Comparison of ENCODE assay signal across 13 cellular contexts in genomic region chr1:51666463-51666862, GRCh38. TPM values are rescaled to one million over a fixed set of nuclear protein-coding genes. Genes with fewer than 3 reads are reported as not detected.
DNase-seq lines count a peak whose midpoint lies in the region; ATAC-seq and TF ChIP-seq lines count a peak whose summit lies in the region.
"Had no signal": no experiment of that assay in that cellular context is flagged by ENCODE, and none has a peak within 500 bp of the region (broad histone marks: within the 10 kb centered on the region; RNA-seq: fewer than 3 reads in every experiment).

No MANE protein-coding gene starts in this region.

- TF ChIP-seq CTCF in epithelial cell of esophagus (IDR thresholded peaks at IDR 0.05; ENCODE audit: insufficient read depth, low read depth, low read length, missing control alignments) (no peak), mesothelial cell of epicardium (IDR thresholded peaks at IDR 0.05; ENCODE audit: unreplicated experiment) (no peak), upper lobe of right lung (IDR thresholded peaks at IDR 0.05) (no peak), WTC11 (IDR thresholded peaks at IDR 0.05) (no peak)

- H3K27me3 Mint-ChIP-seq in mesothelial cell of epicardium (ENCODE audit: low read depth) (no peaks in the 10 kb centered on the region), WTC11 (ENCODE audit: low read depth) (no peaks in the 10 kb centered on the region; the same call in 1 of the 2 replicates)
- H3K27me3 Mint-ChIP-seq: brain; stimulated activated naive CD8-positive, alpha-beta T cell treated with anti-CD3 and anti-CD28 coated beads, Interleukin-15, amount 100 ng/mL, for 72 hours; T-cell had no signal

- H3K27ac Mint-ChIP-seq in mesothelial cell of epicardium (peak overlapping the region; percentile 35), WTC11 (no peak overlapping the region)
- H3K27ac Mint-ChIP-seq: activated T-helper 2 cell treated with anti-CD3 and anti-CD28 coated beads, Interferon-gamma antibody, Interleukin-2, Interleukin-4, amounts not matched to agents 10 μg/mL and 5 μg/mL and 100 μg/mL, durations not matched to agents 14 hours and 24 hours and 36 hours; brain; stimulated activated naive CD8-positive, alpha-beta T cell treated with anti-CD3 and anti-CD28 coated beads, Interleukin-15, amount 100 ng/mL, for 72 hours; T-cell had no signal

- H3K36me3 Mint-ChIP-seq in mesothelial cell of epicardium, result peaks cover 1% of the 10 kb centered on the region
- H3K36me3 Mint-ChIP-seq in WTC11, result no peaks in the 10 kb centered on the region

- H3K4me3 Mint-ChIP-seq in mesothelial cell of epicardium (no peak overlapping the region), WTC11 (no peak overlapping the region)
- H3K4me3 Mint-ChIP-seq: brain; stimulated activated naive CD8-positive, alpha-beta T cell treated with anti-CD3 and anti-CD28 coated beads, Interleukin-15, amount 100 ng/mL, for 72 hours; T-cell had no signal

- DNase-seq in LHCN-M2 (ENCODE audit: low read depth) (peak; percentile 66), epithelial cell of esophagus (ENCODE audit: low read depth) (peak; percentile 36), mesothelial cell of epicardium (ENCODE audit: low spot score in 2 of 2, unreplicated experiment in 2 of 2) (no peak), upper lobe of right lung (no peak), WTC11 (ENCODE audit: low spot score) (no peak), DMS79 (lab: John Stamatoyannopoulos, UW) (no peak)
- no peak for DNase-seq in effector memory CD4-positive, alpha-beta T cell
- DNase-seq: activated CD4-positive, alpha-beta T cell treated with anti-CD3 and anti-CD28 coated beads, Interleukin-2, amount 50 U/mL, for 4 hours; NCI-H2029; stimulated activated naive CD8-positive, alpha-beta T cell treated with anti-CD3 and anti-CD28 coated beads, Interleukin-15, amount 100 ng/mL, for 72 hours had no signal

- H3K4me1 Mint-ChIP-seq in mesothelial cell of epicardium (peaks cover 28% of the 10 kb centered on the region), WTC11 (peaks cover 13% of the 10 kb centered on the region)
- H3K4me1 Mint-ChIP-seq: stimulated activated naive CD8-positive, alpha-beta T cell treated with anti-CD3 and anti-CD28 coated beads, Interleukin-15, amount 100 ng/mL, for 72 hours had no signal

- H3K9me3 Mint-ChIP-seq in mesothelial cell of epicardium (no peaks in the 10 kb centered on the region), WTC11 (no peaks in the 10 kb centered on the region)
- H3K9me3 Mint-ChIP-seq: activated T-helper 2 cell treated with anti-CD3 and anti-CD28 coated beads, Interferon-gamma antibody, Interleukin-2, Interleukin-4, amounts not matched to agents 10 μg/mL and 5 μg/mL and 100 μg/mL, durations not matched to agents 14 hours and 24 hours and 36 hours; brain; stimulated activated naive CD8-positive, alpha-beta T cell treated with anti-CD3 and anti-CD28 coated beads, Interleukin-15, amount 100 ng/mL, for 72 hours; T-cell had no signal

- intact Hi-C loops in upper lobe of right lung (cut with DNase I), result no loop called here

- H3K36me3 ChIP-seq in upper lobe of right lung, result no peaks in the 10 kb centered on the region
- no peaks in the 10 kb centered on the region for H3K36me3 ChIP-seq in effector memory CD4-positive, alpha-beta T cell (ENCODE audit: control insufficient read depth, insufficient read depth, low read length)

- CTCF ChIA-PET in WTC11 (lab: Charles Lee), result no interaction called here

- ATAC-seq in upper lobe of right lung, result peak; percentile 76
- no peak for ATAC-seq in WTC11
- ATAC-seq: stimulated activated naive CD8-positive, alpha-beta T cell treated with anti-CD3 and anti-CD28 coated beads, Interleukin-15, amount 100 ng/mL, for 72 hours; T-cell had no signal

- H3K9me3 ChIP-seq in upper lobe of right lung, result no peaks in the 10 kb centered on the region
- no peaks in the 10 kb centered on the region for H3K9me3 ChIP-seq in effector memory CD4-positive, alpha-beta T cell (ENCODE audit: control insufficient read depth, low read length)

- POLR2A ChIA-PET in WTC11 (lab: Charles Lee), result interaction anchor here (0.5 kb wide), 1 partner anchor 346 kb away, joined by 3 read pairs; no protein-coding TSS in a partner anchor

- no peaks in the 10 kb centered on the region for H3K27me3 ChIP-seq in upper lobe of right lung
- no peaks in the 10 kb centered on the region for H3K27me3 ChIP-seq in effector memory CD4-positive, alpha-beta T cell (replicated peaks; ENCODE audit: control insufficient read depth, insufficient read depth, low read length, poor library complexity, severe bottlenecking)

- H3K27ac ChIP-seq in upper lobe of right lung, result no peak overlapping the region
- H3K27ac ChIP-seq in effector memory CD4-positive, alpha-beta T cell (ENCODE audit: insufficient read depth, low read length, poor library complexity, severe bottlenecking), result no peak overlapping the region

- H3K4me3 ChIP-seq in epithelial cell of esophagus (ENCODE audit: low read length) (no peak overlapping the region), upper lobe of right lung (no peak overlapping the region)
- H3K4me3 ChIP-seq in effector memory CD4-positive, alpha-beta T cell (ENCODE audit: insufficient read depth, low read depth, low read length, poor library complexity, severe bottlenecking), result no peak overlapping the region

- peaks cover 13% of the 10 kb centered on the region for H3K4me1 ChIP-seq in upper lobe of right lung
- H3K4me1 ChIP-seq in effector memory CD4-positive, alpha-beta T cell (ENCODE audit: control insufficient read depth, insufficient read depth, low read length, poor library complexity, severe bottlenecking), result no peaks in the 10 kb centered on the region

TF ChIP-seq in WTC11, 78 proteins besides CTCF, POLR2A, EP300 and RAD21 (continues in another document):
- TF ChIP-seq ZBTB43 (CRISPR knock-in tag; IDR thresholded peaks at IDR 0.05) (no peak), GRHL2 (CRISPR knock-in tag; IDR thresholded peaks at IDR 0.05; ENCODE audit: insufficient replicate concordance, severe bottlenecking) (no peak), ZNF396 (CRISPR knock-in tag; IDR thresholded peaks at IDR 0.05; ENCODE audit: borderline replicate concordance) (no peak), HMGXB4 (CRISPR knock-in tag; IDR thresholded peaks at IDR 0.05) (no peak), CBFB (CRISPR knock-in tag; IDR thresholded peaks at IDR 0.05; ENCODE audit: low read depth) (no peak), ZNF263 (CRISPR knock-in tag; IDR thresholded peaks at IDR 0.05; ENCODE audit: low read depth) (no peak)
- TF ChIP-seq, protein P1, sequence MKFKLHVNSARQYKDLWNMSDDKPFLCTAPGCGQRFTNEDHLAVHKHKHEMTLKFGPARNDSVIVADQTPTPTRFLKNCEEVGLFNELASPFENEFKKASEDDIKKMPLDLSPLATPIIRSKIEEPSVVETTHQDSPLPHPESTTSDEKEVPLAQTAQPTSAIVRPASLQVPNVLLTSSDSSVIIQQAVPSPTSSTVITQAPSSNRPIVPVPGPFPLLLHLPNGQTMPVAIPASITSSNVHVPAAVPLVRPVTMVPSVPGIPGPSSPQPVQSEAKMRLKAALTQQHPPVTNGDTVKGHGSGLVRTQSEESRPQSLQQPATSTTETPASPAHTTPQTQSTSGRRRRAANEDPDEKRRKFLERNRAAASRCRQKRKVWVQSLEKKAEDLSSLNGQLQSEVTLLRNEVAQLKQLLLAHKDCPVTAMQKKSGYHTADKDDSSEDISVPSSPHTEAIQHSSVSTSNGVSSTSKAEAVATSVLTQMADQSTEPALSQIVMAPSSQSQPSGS (CRISPR knock-in tag; IDR thresholded peaks at IDR 0.05; ENCODE audit: borderline replicate concordance, low read depth), result no peak
- TF ChIP-seq, protein P2, sequence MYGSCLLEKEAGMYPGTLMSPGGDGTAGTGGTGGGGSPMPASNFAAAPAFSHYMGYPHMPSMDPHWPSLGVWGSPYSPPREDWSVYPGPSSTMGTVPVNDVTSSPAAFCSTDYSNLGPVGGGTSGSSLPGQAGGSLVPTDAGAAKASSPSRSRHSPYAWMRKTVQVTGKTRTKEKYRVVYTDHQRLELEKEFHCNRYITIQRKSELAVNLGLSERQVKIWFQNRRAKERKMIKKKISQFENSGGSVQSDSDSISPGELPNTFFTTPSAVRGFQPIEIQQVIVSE (CRISPR knock-in tag; IDR thresholded peaks at IDR 0.05; ENCODE audit: borderline replicate concordance), result no peak

RNA-seq across cellular contexts. Expression of gene OSBPL9, which starts 49.6 kb away (rescaled TPM):
- total RNA-seq in LHCN-M2 (2014; rRNA removed), result 32.4 and 35.1 TPM in 2 replicates
- polyA plus RNA-seq in LHCN-M2 (2012), result 16.3 TPM
- 99.9 to 103 TPM (median 101 TPM) in 3 replicates for total RNA-seq in mesothelial cell of epicardium
- total RNA-seq in upper lobe of right lung, result 72.7 TPM
- total RNA-seq in WTC11 (2021), result 55.6 to 66.7 TPM (median 63.5 TPM) in 3 replicates

Comparison
In these comparisons a context has a peak if more than half of its experiments do, and no peak if none do; other contexts are left out.
1. DNase-seq: peak in LHCN-M2 (single experiment) and epithelial cell of esophagus (single experiment); none in mesothelial cell of epicardium (0 of 2), upper lobe of right lung (single experiment), WTC11 (single experiment), effector memory CD4-positive, alpha-beta T cell (0 of 3) and DMS79 (single experiment).